8 cellular contexts compared by ENCODE assay signal in the genomic region with DNA sequence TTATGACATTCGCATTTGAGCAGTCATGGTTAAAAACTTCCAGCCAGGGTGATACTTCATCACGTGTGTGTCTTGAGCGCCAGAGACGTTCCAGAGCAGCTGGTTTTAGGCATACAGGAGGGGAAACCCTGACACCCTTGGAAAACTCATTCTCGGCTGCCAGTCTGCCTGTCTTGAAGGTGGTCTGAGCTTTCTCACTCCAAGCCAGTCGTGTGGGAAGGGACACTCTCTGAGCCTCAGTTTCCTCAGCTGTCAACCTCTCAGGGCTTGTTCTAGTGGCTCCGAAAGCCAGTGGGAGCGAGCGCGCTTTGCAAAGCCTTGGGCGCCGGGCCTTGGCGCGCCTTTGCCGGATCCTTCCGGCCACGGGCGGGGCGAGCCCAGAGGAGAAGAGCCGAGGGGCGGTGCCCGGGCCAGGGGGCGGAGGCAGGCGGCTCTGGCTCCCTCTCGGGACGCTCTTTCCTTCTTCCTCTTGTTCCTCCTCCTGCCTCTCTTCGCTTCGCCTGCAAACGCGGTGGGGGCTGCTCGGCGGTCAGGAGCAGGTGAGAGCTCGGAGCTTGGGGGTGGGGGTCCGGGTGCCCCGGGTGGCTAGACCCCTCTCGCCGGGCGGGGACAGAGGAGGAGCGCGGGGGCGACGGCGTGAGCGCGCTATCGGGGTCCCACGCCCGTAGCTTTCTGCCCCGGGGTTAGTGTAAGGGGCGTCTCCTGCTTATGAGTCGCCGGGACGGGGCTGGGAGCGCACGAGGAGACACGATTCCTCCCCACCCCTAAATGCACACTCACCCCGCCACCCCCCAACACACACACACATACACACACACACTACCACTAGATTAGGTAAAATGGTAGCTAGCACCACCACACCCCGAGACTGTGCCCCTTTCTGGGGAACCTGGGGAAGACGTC. TPM values are rescaled to one million over a fixed set of nuclear protein-coding genes. Genes with fewer than 3 reads are reported as not detected.
DNase-seq lines count a peak whose midpoint lies in the region; ATAC-seq and TF ChIP-seq lines count a peak whose summit lies in the region.

A gene (plus strand): TSS at position 467 of the 903 bp plus-strand sequence. CDS start 2,509 bp downstream, outside the sequence.

- peak; percentile 94 for DNase-seq in GM13977 (ENCODE audit: low spot score)
- DNase-seq in NCI-H2171 (lab: John Stamatoyannopoulos, UW) = peak; percentile 74
- DNase-seq in WERI-Rb-1 = peak; percentile 84
- peak; percentile 83 for DNase-seq in mammary epithelial cell
- DNase-seq in immature natural killer cell = peak; percentile 53 to 69 (median 68)
- DNase-seq in spleen = peak; percentile 97

- TF ChIP-seq CTCF in GM13977 (IDR thresholded peaks at IDR 0.05; ENCODE audit: extremely low read depth, insufficient read depth, missing control alignments) = no peak
- no peak for TF ChIP-seq CTCF in WERI-Rb-1 (IDR thresholded peaks at IDR 0.05; ENCODE audit: low read depth, low read length)
- no peak for TF ChIP-seq CTCF in mammary epithelial cell (conservative IDR thresholded peaks at IDR 0.05 in 1 of 2, IDR thresholded peaks at IDR 0.05 in 1 of 2; ENCODE audit: extremely low read depth in 1 of 2, insufficient read depth in 1 of 2, low read depth in 1 of 2, low read length in 2 of 2)
- TF ChIP-seq CTCF in spleen (IDR thresholded peaks at IDR 0.05 in 8 of 11, conservative IDR thresholded peaks at IDR 0.05 in 3 of 11) = no peak

- no peaks in the 10 kb centered on the region for H3K27me3 Mint-ChIP-seq in immature natural killer cell (ENCODE audit: low read depth in 3 of 3)

- H3K4me1 ChIP-seq in mammary epithelial cell (ENCODE audit: insufficient read depth, low read length) (peaks cover 14% of the 10 kb centered on the region), spleen (peaks cover 9 to 44% (median 28%) of the 10 kb centered on the region in 6 donors)

- H3K9me3 ChIP-seq in WERI-Rb-1 (ENCODE audit: severe bottlenecking) (no peaks in the 10 kb centered on the region), mammary epithelial cell (replicated peaks; ENCODE audit: insufficient read depth, low read length) (no peaks in the 10 kb centered on the region), spleen (no peaks in the 10 kb centered on the region)

- H3K4me3 ChIP-seq in WERI-Rb-1 (ENCODE audit: low read depth, low read length) (peak within 1 kb of the TSS; percentile 75), mammary epithelial cell (replicated peaks in 1 of 3; ENCODE audit: insufficient read depth in 1 of 3, low read depth in 2 of 3, low read length in 3 of 3) (peak within 1 kb of the TSS; percentile 74 to 76 (median 76)), spleen (peak within 1 kb of the TSS; percentile 70 to 97 (median 81))

- in situ Hi-C loops in GM13977 (cut with MboI; ENCODE audit: low pct_unique_long_range_greater_than_20kb, low sequenced_read_pairs, unreplicated experiment) (no loop called here), mammary epithelial cell (cut with MboI; ENCODE audit: low sequenced_read_pairs in 2 of 2) (loop anchor here in 1 of 2 donors (25.0 kb wide), 1 partner anchor 1179 kb away; no protein-coding TSS in a partner anchor)

- WGBS in mammary epithelial cell (ENCODE audit: low coverage, missing lambda C conversion rate) = under 1% methylated on average over 33 of the region's 59 CpGs
- 1 to 3% (median 1%) methylated on average over 39 to 59 of the region's 59 CpGs for WGBS in spleen, 5 donors

- H4K20me1 ChIP-seq in mammary epithelial cell (ENCODE audit: insufficient read depth, low read length) = no peaks in the 10 kb centered on the region

- peak within 1 kb of the TSS in 5 of 6 donors; percentile 18 to 83 (median 70) for H3K27ac Mint-ChIP-seq in immature natural killer cell

- peak within 1 kb of the TSS; percentile 88 to 92 (median 89) for H3K4me3 Mint-ChIP-seq in immature natural killer cell

- no peaks in the 10 kb centered on the region for H3K27me3 ChIP-seq in WERI-Rb-1 (ENCODE audit: insufficient read depth, low read depth, severe bottlenecking)
- H3K27me3 ChIP-seq in mammary epithelial cell (ENCODE audit: insufficient read depth, low read length) = no peaks in the 10 kb centered on the region
- no peaks in the 10 kb centered on the region for H3K27me3 ChIP-seq in spleen (replicated peaks in 1 of 7)

- TSS peak; percentile 34 for BruUV-seq in mammary epithelial cell (replicated peaks; lab: Mats Ljungman, UMichigan)

- no peaks in the 10 kb centered on the region for H3K9me3 Mint-ChIP-seq in immature natural killer cell

- peaks cover 32% of the 10 kb centered on the region for H3K79me2 ChIP-seq in mammary epithelial cell (ENCODE audit: insufficient read depth, low read length)

- CTCF ChIA-PET in mammary epithelial cell (lab: Charles Lee; ENCODE audit: low non-redundant PET) = interaction anchor here (0.6 kb wide), 1 partner anchor 30 kb away, joined by 10 read pairs; no protein-coding TSS in a partner anchor

- H3K27ac ChIP-seq in WERI-Rb-1 (peak within 1 kb of the TSS; percentile 45), mammary epithelial cell (ENCODE audit: insufficient read depth, low read depth, low read length) (peak within 1 kb of the TSS; percentile 74), spleen (peak within 1 kb of the TSS; percentile 6 to 85 (median 64))

- H2AFZ ChIP-seq in mammary epithelial cell (ENCODE audit: low read depth, low read length) = peak within 1 kb of the TSS; percentile 94

- dilution Hi-C loops in mammary epithelial cell (cut with HindIII; ENCODE audit: low sequenced_read_pairs) = no loop called here

- TF ChIP-seq POLR2A in spleen (IDR thresholded peaks at IDR 0.05) = no peak

- peak within 1 kb of the TSS; percentile 97 for H3K4me2 ChIP-seq in mammary epithelial cell (ENCODE audit: insufficient read depth, low read depth, low read length)

- peak within 1 kb of the TSS; percentile 82 for H3K9ac ChIP-seq in mammary epithelial cell (ENCODE audit: insufficient read depth, low read length)

- peaks cover 12% of the 10 kb centered on the region for H3K36me3 ChIP-seq in WERI-Rb-1
- H3K36me3 ChIP-seq in mammary epithelial cell (ENCODE audit: insufficient read depth, low read length) = peaks cover 9% of the 10 kb centered on the region
- peaks cover 0 to 26% (median 3%) of the 10 kb centered on the region in 6 donors for H3K36me3 ChIP-seq in spleen

- peak; percentile 76 for ATAC-seq in HG02840 (IDR thresholded peaks at IDR 0.05; ENCODE audit: low FRiP score, unreplicated experiment)
- no peak for ATAC-seq in GM18858 (IDR thresholded peaks at IDR 0.05; ENCODE audit: unreplicated experiment)

- peaks cover 0 to 3% (median 0%) of the 10 kb centered on the region in 3 donors for H3K36me3 Mint-ChIP-seq in immature natural killer cell

- intact Hi-C loops in mammary epithelial cell (cut with micrococcal nuclease) = loop anchor here (1.0 to 5.0 kb wide), 5 partner anchors 9 to 1039 kb away; no protein-coding TSS in a partner anchor
- intact Hi-C loops in spleen (cut with DNase I; ENCODE audit: low total_unique reads) = loop anchor here (10.0 kb wide), 2 partner anchors 146 to 1166 kb away; no protein-coding TSS in a partner anchor

- H3K4me1 Mint-ChIP-seq in immature natural killer cell = peaks cover 22 to 25% of the 10 kb centered on the region in 2 donors

RNA-seq across cellular contexts. Expression of the gene that starts here (rescaled TPM):
- total RNA-seq in mammary epithelial cell (100 to 1,000 TPM in 1 of 2 donors, 10 to 100 TPM in 1; 43.5 to 131 TPM), spleen (10 to 100 TPM in 6 of 7 donors, 1 to 10 TPM in 1; 9.3 to 22.1 (median 13.3) TPM)
- polyA plus RNA-seq in mammary epithelial cell (51.9 TPM), immature natural killer cell (10 to 100 TPM in 2 of 3 donors, 1 to 10 TPM in 1; 8.2 to 17.5 (median 16.4) TPM), spleen (10 to 100 TPM in 1 of 3 donors, 1 to 10 TPM in 2; 6.3 to 12.3 (median 7.7) TPM)
- polyA minus RNA-seq in mammary epithelial cell = 37.7 TPM
